ENCODE assay signal across 32 cellular contexts in the genomic region with DNA sequence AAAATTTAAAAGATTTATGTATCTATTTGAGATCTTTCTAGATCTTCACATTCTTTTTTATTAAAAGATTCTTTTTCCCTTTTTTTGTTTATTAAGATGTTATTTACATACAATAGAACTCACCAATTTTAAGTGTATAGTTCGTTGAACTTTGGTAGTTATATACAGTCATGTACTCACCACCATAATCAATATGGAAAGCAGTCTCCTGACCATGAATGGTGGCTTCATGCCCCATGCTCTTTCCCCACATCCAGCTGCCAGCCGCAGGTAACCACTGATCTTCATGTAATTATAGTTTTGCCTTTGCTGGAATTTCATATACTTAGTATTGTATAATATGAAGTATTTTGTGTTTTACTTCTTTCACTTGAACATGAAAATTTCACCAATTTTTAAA.
"Had no signal": no experiment of that assay in that cellular context is flagged by ENCODE, and none has a peak within 500 bp of the region (broad histone marks: within the 10 kb centered on the region; RNA-seq: fewer than 3 reads in every experiment).

No MANE protein-coding gene starts in this region.

- DNase-seq: activated B cell treated with CpG ODN at 0.5 μM for 24 hours; activated CD4-positive, alpha-beta memory T cell treated with anti-CD3 and anti-CD28 coated beads for 36 hours; activated CD4-positive, alpha-beta T cell treated with anti-CD3 and anti-CD28 coated beads for 4 hours; activated CD4-positive, alpha-beta T cell treated with anti-CD3 and anti-CD28 coated beads, Interleukin-2, amount 10 ng/mL, durations not matched to agents 24 days and 14 days; activated CD4-positive, alpha-beta T cell treated with anti-CD3 and anti-CD28 coated beads, Interleukin-2, amount 50 U/mL, for 1 hour; activated CD4-positive, alpha-beta T cell treated with anti-CD3 and anti-CD28 coated beads, Interleukin-2, amount 50 U/mL, for 4 hours; activated CD4-positive, CD25-positive, alpha-beta regulatory T cell treated with anti-CD3 and anti-CD28 coated beads, Interleukin-2, amount 50 U/mL, for 72 hours; activated CD8-positive, alpha-beta memory T cell treated with anti-CD3 and anti-CD28 coated beads, Interleukin-2, amount 50 U/mL, for 4 hours; activated CD8-positive, alpha-beta T cell treated with anti-CD3 and anti-CD28 coated beads for 36 hours; activated effector memory CD4-positive, alpha-beta T cell treated with anti-CD3 and anti-CD28 coated beads, Interleukin-2, amount 50 U/mL, for 16 hours; activated gamma-delta T cell treated with Interleukin-2 at 50 U/mL for 16 hours; activated naive CD4-positive, alpha-beta T cell; activated naive CD4-positive, alpha-beta T cell treated with anti-CD3 and anti-CD28 coated beads for 36 hours; activated naive CD4-positive, alpha-beta T cell treated with anti-CD3 and anti-CD28 coated beads, Interleukin-2, amount 50 U/mL, for 16 hours; activated naive CD8-positive, alpha-beta T cell treated with anti-CD3 and anti-CD28 coated beads for 36 hours; activated T-cell treated with anti-CD3 and anti-CD28 coated beads for 4 hours; activated T-cell treated with anti-CD3 and anti-CD28 coated beads, Interleukin-2, amount 50 U/mL, for 1 hour; activated T-cell treated with anti-CD3 and anti-CD28 coated beads, Interleukin-2, amount 50 U/mL, for 4 hours; activated T-cell treated with anti-CD3 and anti-CD28 coated beads, Interleukin-2, amount 50 U/mL, for 72 hours; adrenal gland; amniotic stem cell; aorta; body of pancreas; brain microvascular endothelial cell; central memory CD4-positive, alpha-beta T cell; T-helper 2 cell; T-helper 9 cell had no signal

- FAIRE-seq: astrocyte, colon, TTC549 had no signal

- H3K9me3 ChIP-seq: adrenal gland, body of pancreas, breast epithelium had no signal

- H3K27me3 ChIP-seq: adrenal gland, body of pancreas, brain microvascular endothelial cell, breast epithelium had no signal

- H3K27ac ChIP-seq: adrenal gland, body of pancreas, brain microvascular endothelial cell, breast epithelium, VCaP had no signal

- H3K4me3 ChIP-seq: adrenal gland, body of pancreas, breast epithelium had no signal

- H3K36me3 ChIP-seq: adrenal gland, brain microvascular endothelial cell, breast epithelium had no signal

- H3K4me1 ChIP-seq: body of pancreas, breast epithelium had no signal
